Comparison of ENCODE assay signal across 27 cellular contexts in the genomic region with DNA sequence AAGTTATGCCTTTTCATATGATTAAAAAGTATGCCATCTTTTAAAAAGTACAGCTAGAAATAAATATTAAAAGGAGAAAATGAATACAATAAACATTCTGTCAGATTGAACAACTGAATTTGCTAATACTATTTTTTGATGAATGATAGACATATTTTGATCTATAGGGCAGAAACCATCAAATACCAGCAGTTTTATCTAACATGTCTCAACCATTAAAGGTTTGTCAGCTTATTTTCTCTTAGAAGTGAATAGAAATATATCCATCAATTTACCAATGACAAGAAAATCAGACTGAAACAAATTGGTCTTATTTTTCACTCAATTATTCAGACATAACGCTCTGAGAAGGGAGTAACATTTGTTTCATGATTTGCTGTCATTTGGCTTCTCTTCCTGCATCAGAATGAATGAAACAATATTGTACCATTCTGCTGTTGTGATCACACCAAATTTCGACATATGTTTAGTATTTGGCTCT.
"Had no signal": no experiment of that assay in that cellular context is flagged by ENCODE, and none has a peak within 500 bp of the region (broad histone marks: within the 10 kb centered on the region; RNA-seq: fewer than 3 reads in every experiment).

No MANE protein-coding gene starts in this region.

- H3K27me3 ChIP-seq: colonic mucosa, dorsolateral prefrontal cortex, esophagus muscularis mucosa, esophagus squamous epithelium, foreskin keratinocyte, gastrocnemius medialis, gastroesophageal sphincter, heart left ventricle, heart right ventricle had no signal

- DNase-seq: colonic mucosa; cortex of kidney; dermis blood vessel endothelial cell; dorsolateral prefrontal cortex; effector CD4-positive, alpha-beta T cell; effector CD8-positive, alpha-beta T cell; effector memory CD4-positive, alpha-beta T cell; effector memory CD8-positive, alpha-beta T cell; endodermal cell; erythroblast; esophagus squamous epithelium; foreskin fibroblast; foreskin keratinocyte; foreskin melanocyte; gastrocnemius medialis; glutamatergic neuron; head of caudate nucleus; heart left ventricle; heart right ventricle had no signal

- H3K4me3 ChIP-seq: colonic mucosa, coronary artery, dorsolateral prefrontal cortex, esophagus muscularis mucosa, esophagus squamous epithelium, gastrocnemius medialis, gastroesophageal sphincter, heart left ventricle, heart right ventricle had no signal

- H3K36me3 ChIP-seq: colonic mucosa, esophagus muscularis mucosa, esophagus squamous epithelium, gastrocnemius medialis, gastroesophageal sphincter, heart left ventricle, heart right ventricle had no signal

- FAIRE-seq: colon, endometrium, endothelial cell of umbilical vein, frontal cortex had no signal

- H3K27ac ChIP-seq: colonic mucosa, coronary artery, dorsolateral prefrontal cortex, epithelial cell of prostate, esophagus muscularis mucosa, esophagus squamous epithelium, foreskin keratinocyte, gastrocnemius medialis, gastroesophageal sphincter, heart left ventricle, heart right ventricle had no signal

- H3K9me3 ChIP-seq: colonic mucosa, esophagus muscularis mucosa, esophagus squamous epithelium, gastrocnemius medialis, gastroesophageal sphincter had no signal

- H3K4me1 ChIP-seq: colonic mucosa, esophagus muscularis mucosa, esophagus squamous epithelium, foreskin keratinocyte, heart right ventricle had no signal
